19 cellular contexts compared by ENCODE assay signal in the genomic region with DNA sequence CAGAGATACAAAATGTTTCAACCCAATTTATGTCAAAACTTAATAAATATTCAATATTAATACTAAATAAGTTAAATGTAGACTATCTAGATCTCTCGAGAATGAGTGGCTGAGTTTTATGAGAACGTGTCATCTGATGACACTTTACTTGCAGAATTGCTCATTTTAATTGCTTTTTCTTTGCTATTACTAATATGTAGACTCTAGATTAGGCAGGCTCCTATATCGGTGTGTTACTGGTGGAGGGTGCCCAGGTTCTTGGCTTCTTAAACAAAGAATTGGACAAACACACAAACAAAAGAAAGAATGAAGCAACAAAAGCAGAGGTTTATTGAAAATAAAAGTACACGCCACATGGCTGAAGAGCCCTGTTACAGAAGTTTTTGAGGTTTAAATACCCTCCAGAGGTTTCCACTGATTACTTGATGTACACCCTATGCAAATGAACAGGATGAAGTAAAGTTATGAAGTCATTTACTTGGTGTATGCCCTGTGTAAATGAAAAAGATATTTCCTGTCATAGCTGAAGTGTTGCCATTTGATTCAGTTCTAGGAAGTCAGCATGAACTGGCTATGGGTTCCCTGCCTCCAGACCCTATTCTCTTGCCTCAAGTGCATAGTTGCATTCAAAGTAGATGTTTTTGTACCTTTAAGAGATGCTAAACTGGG.
DNase-seq lines count a peak whose midpoint lies in the region; ATAC-seq and TF ChIP-seq lines count a peak whose summit lies in the region.
"Had no signal": no experiment of that assay in that cellular context is flagged by ENCODE, and none has a peak within 500 bp of the region (broad histone marks: within the 10 kb centered on the region; RNA-seq: fewer than 3 reads in every experiment).

No MANE protein-coding gene starts in this region.

- no peak overlapping the region for H4K8ac ChIP-seq in mesendoderm (ENCODE audit: low read depth, low read length)

- H3K4me1 ChIP-seq in CD8-positive, alpha-beta T cell (ENCODE audit: insufficient read depth, low read length) = no peaks in the 10 kb centered on the region
- no peaks in the 10 kb centered on the region for H3K4me1 ChIP-seq in mesendoderm (ENCODE audit: control insufficient read depth, low read depth, low read length)
- H3K4me1 ChIP-seq: tibial artery had no signal

- intact Hi-C loops in CD8-positive, alpha-beta T cell (cut with DNase I, micrococcal nuclease) = loop anchor here in 1 of 2 experiments (5.0 kb wide), 1 partner anchor 62 kb away; no protein-coding TSS in a partner anchor

- H3K56ac ChIP-seq in mesendoderm (ENCODE audit: low read length) = no peak overlapping the region

- peaks cover 9% of the 10 kb centered on the region for H3K4me1 Mint-ChIP-seq in CD8-positive, alpha-beta T cell (ENCODE audit: low read depth)
- peaks cover 11% of the 10 kb centered on the region for H3K4me1 Mint-ChIP-seq in activated CD8-positive, alpha-beta T cell treated with anti-CD3 and anti-CD28 coated beads, Interleukin-2, amount 10 ng/mL, durations not matched to agents 7 days and 5 days (ENCODE audit: low read depth)

- no peak for ATAC-seq in CD8-positive, alpha-beta T cell
- ATAC-seq in GM18511 (IDR thresholded peaks at IDR 0.05; ENCODE audit: unreplicated experiment) (peak; percentile 58), HG02884 (IDR thresholded peaks at IDR 0.05; ENCODE audit: unreplicated experiment) (peak; percentile 62)
- ATAC-seq in activated CD8-positive, alpha-beta T cell treated with anti-CD3 and anti-CD28 coated beads, Interleukin-2, amount 10 ng/mL, durations not matched to agents 7 days and 5 days = peak; percentile 51

- no peak overlapping the region for H3K4ac ChIP-seq in mesendoderm (ENCODE audit: low read depth, low read length)

- no peak overlapping the region for H3K27ac ChIP-seq in CD8-positive, alpha-beta T cell (ENCODE audit: low read depth, low read length)
- H3K27ac ChIP-seq in mesendoderm (ENCODE audit: low read depth, low read length) = no peak overlapping the region
- H3K27ac ChIP-seq: coronary artery, GM23248, tibial artery had no signal

- H3K23ac ChIP-seq in mesendoderm (ENCODE audit: low read length) = no peak overlapping the region

- no peaks in the 10 kb centered on the region for H3K27me3 ChIP-seq in CD8-positive, alpha-beta T cell (ENCODE audit: insufficient read depth, low read length)
- no peaks in the 10 kb centered on the region for H3K27me3 ChIP-seq in mesendoderm (ENCODE audit: insufficient read depth, low read length, poor library complexity)
- H3K27me3 ChIP-seq: tibial artery had no signal

- CTCF ChIA-PET in CD8-positive, alpha-beta T cell (lab: Charles Lee) = interaction anchor here (2.1 kb wide), 1 partner anchor 230 kb away, joined by 5 read pairs; no protein-coding TSS in a partner anchor
- CTCF ChIA-PET in activated CD8-positive, alpha-beta T cell treated with anti-CD3 and anti-CD28 coated beads, Interleukin-2, amount 10 ng/mL, durations not matched to agents 7 days and 5 days (lab: Charles Lee) = interaction anchor here (0.9 to 1.5 kb wide), 3 partner anchors 10 to 230 kb away, joined by 3 to 4 read pairs (median 4); no protein-coding TSS in a partner anchor

- no peak overlapping the region for H4K5ac ChIP-seq in mesendoderm (ENCODE audit: low read length)

- DNase-seq in CD8-positive, alpha-beta T cell = no peak
- no peak for DNase-seq in activated CD8-positive, alpha-beta T cell treated with anti-CD3 and anti-CD28 coated beads, Interleukin-2, amount 10 ng/mL, durations not matched to agents 7 days and 5 days
- DNase-seq in DMS79 treated with DMSO at 0.1 percent for 48 hours (lab: John Stamatoyannopoulos, UW) (no peak), DMS 273 (lab: John Stamatoyannopoulos, UW; ENCODE audit: unreplicated experiment) (no peak), mesendoderm (no peak), dermis blood vessel endothelial cell (no peak)
- DNase-seq: foreskin fibroblast; GM23248; hypothalamus; mesenchymal stem cell; NCI-H187; NCI-H446; RPMI8226; stimulated activated CD4-positive, alpha-beta T cell treated with anti-CD3 and anti-CD28 coated beads, Interleukin-12 subunit alpha, Interleukin-12 subunit beta, amount 100 ng/mL, for 4 hours; tibial artery had no signal

- H3K36me3 Mint-ChIP-seq in CD8-positive, alpha-beta T cell = peaks cover 16% of the 10 kb centered on the region
- peaks cover 18% of the 10 kb centered on the region for H3K36me3 Mint-ChIP-seq in activated CD8-positive, alpha-beta T cell treated with anti-CD3 and anti-CD28 coated beads, Interleukin-2, amount 10 ng/mL, durations not matched to agents 7 days and 5 days (ENCODE audit: low read depth)

- TF ChIP-seq CTCF in CD8-positive, alpha-beta T cell (IDR thresholded peaks at IDR 0.05) = no peak

- no peak overlapping the region for H3K4me3 ChIP-seq in CD8-positive, alpha-beta T cell (ENCODE audit: low read depth, low read length)
- no peak overlapping the region for H3K4me3 ChIP-seq in mesendoderm (ENCODE audit: low read length)
- H3K4me3 ChIP-seq: coronary artery, GM23248, tibial artery had no signal

- POLR2A ChIA-PET in CD8-positive, alpha-beta T cell (lab: Charles Lee) = no interaction called here
- POLR2A ChIA-PET in activated CD8-positive, alpha-beta T cell treated with anti-CD3 and anti-CD28 coated beads, Interleukin-2, amount 10 ng/mL, durations not matched to agents 7 days and 5 days (lab: Charles Lee) = interaction anchor here (0.6 kb wide), 1 partner anchor 29 kb away, joined by 3 read pairs; no protein-coding TSS in a partner anchor

- WGBS in mesendoderm (ENCODE audit: extremely low coverage, insufficient coverage, low lambda C conversion rate) = no CpG with 5 or more reads among the region's 4 CpGs

- peak overlapping the region; percentile 50 for H3K27ac Mint-ChIP-seq in CD8-positive, alpha-beta T cell
- no peak overlapping the region for H3K27ac Mint-ChIP-seq in activated CD8-positive, alpha-beta T cell treated with anti-CD3 and anti-CD28 coated beads, Interleukin-2, amount 10 ng/mL, durations not matched to agents 7 days and 5 days

- H3K79me2 ChIP-seq in mesendoderm (ENCODE audit: control insufficient read depth, insufficient read depth, low read length) = no peaks in the 10 kb centered on the region

- no peaks in the 10 kb centered on the region for H3K9me3 ChIP-seq in CD8-positive, alpha-beta T cell (ENCODE audit: low read length)
- H3K9me3 ChIP-seq: tibial artery had no signal

- H2BK5ac ChIP-seq in mesendoderm (ENCODE audit: low read length) = no peak overlapping the region

- H3K4me2 ChIP-seq in mesendoderm (ENCODE audit: low read length) = no peak overlapping the region

- H3K18ac ChIP-seq in mesendoderm (ENCODE audit: low read length) = no peak overlapping the region

- H2BK120ac ChIP-seq in mesendoderm (ENCODE audit: low read depth, low read length) = no peak overlapping the region

- no peak overlapping the region for H3K9ac ChIP-seq in mesendoderm (ENCODE audit: low read length)
- H3K9ac ChIP-seq: GM23248 had no signal

- H2BK15ac ChIP-seq in mesendoderm (replicated peaks; ENCODE audit: low read depth) = no peak overlapping the region

- H3K9me3 Mint-ChIP-seq in CD8-positive, alpha-beta T cell = peaks cover 10% of the 10 kb centered on the region
- H3K9me3 Mint-ChIP-seq in activated CD8-positive, alpha-beta T cell treated with anti-CD3 and anti-CD28 coated beads, Interleukin-2, amount 10 ng/mL, durations not matched to agents 7 days and 5 days (ENCODE audit: insufficient read depth) = peaks cover 11% of the 10 kb centered on the region

- no peak overlapping the region for H3K4me3 Mint-ChIP-seq in CD8-positive, alpha-beta T cell
- H3K4me3 Mint-ChIP-seq in activated CD8-positive, alpha-beta T cell treated with anti-CD3 and anti-CD28 coated beads, Interleukin-2, amount 10 ng/mL, durations not matched to agents 7 days and 5 days = no peak overlapping the region
- H3K4me3 Mint-ChIP-seq: neural crest cell had no signal

- H2AK5ac ChIP-seq in mesendoderm (ENCODE audit: low read length) = no peak overlapping the region

- H3K36me3 ChIP-seq in CD8-positive, alpha-beta T cell (ENCODE audit: insufficient read depth, low read length) = no peaks in the 10 kb centered on the region
- no peaks in the 10 kb centered on the region for H3K36me3 ChIP-seq in mesendoderm (ENCODE audit: control insufficient read depth, insufficient read depth, low read length)
- H3K36me3 ChIP-seq: tibial artery had no signal

- H3K79me1 ChIP-seq in mesendoderm (ENCODE audit: low read length) = no peaks in the 10 kb centered on the region

- no peaks in the 10 kb centered on the region for H3K27me3 Mint-ChIP-seq in CD8-positive, alpha-beta T cell (ENCODE audit: low read depth)
- H3K27me3 Mint-ChIP-seq in activated CD8-positive, alpha-beta T cell treated with anti-CD3 and anti-CD28 coated beads, Interleukin-2, amount 10 ng/mL, durations not matched to agents 7 days and 5 days (ENCODE audit: low read depth) = no peaks in the 10 kb centered on the region
